10 cellular contexts compared by ENCODE assay signal in genomic region chr9:101384873-101385536, GRCh38. TPM values are rescaled to one million over a fixed set of nuclear protein-coding genes. Genes with fewer than 3 reads are reported as not detected.
DNase-seq lines count a peak whose midpoint lies in the region; ATAC-seq, FAIRE-seq and TF ChIP-seq lines count a peak whose summit lies in the region.
"Not testable (repeated sequence)": the region's sequence is repeated elsewhere in the genome, so short reads cannot be mapped to it uniquely, and the experiment has no call there.
"Had no signal": no experiment of that assay in that cellular context is flagged by ENCODE, and none has a peak within 500 bp of the region (broad histone marks: within the 10 kb centered on the region; RNA-seq: fewer than 3 reads in every experiment).

TSS of gene BAAT (minus strand) at chr9:101385006. CDS start at chr9:101371404, 13,602 bp downstream.

- not testable (repeated sequence) for FAIRE-seq in H1 (lab: Jason Lieb, UNC)

- POLR2A ChIA-PET in H1 (lab: Charles Lee; ENCODE audit: partially characterized antibody), result interaction anchor here (1.4 kb wide), 1 partner anchor 14 kb away, joined by 3 read pairs; the partner anchor contains the start of genes MRPL50 and ZNF189

- H3K23ac ChIP-seq in H1 (ENCODE audit: insufficient read length), result not testable (repeated sequence)

- not testable (repeated sequence) for H3K9me3 ChIP-seq in HUES48 (ENCODE audit: control insufficient read depth, insufficient read depth, low read length); hepatocyte (ENCODE audit: low read depth); liver (ENCODE audit: control insufficient read depth in 4 of 4, low read length in 3 of 4)
- H3K9me3 ChIP-seq in H1 (ENCODE audit: insufficient read depth in 2 of 2, low read depth in 1 of 2, low read length in 1 of 2) (peaks cover 6 to 14% of the 10 kb centered on the region in 2 experiments; a peak in 2 of 4 replicates), neural progenitor cell (ENCODE audit: low read depth) (peaks cover 18% of the 10 kb centered on the region)

- not testable (repeated sequence) for H3K9me2 ChIP-seq in GM23338 (ENCODE audit: insufficient read depth); hepatocyte (replicated peaks; ENCODE audit: insufficient read depth)

- H3K79me2 ChIP-seq in GM23338 (replicated peaks; ENCODE audit: insufficient read depth); H1 (ENCODE audit: control insufficient read depth in 1 of 2, insufficient read depth in 2 of 2, low read length in 2 of 2); hepatocyte; neural progenitor cell (ENCODE audit: low read depth): not testable (repeated sequence)

- H3F3A ChIP-seq in GM23338 (replicated peaks; ENCODE audit: low read depth), result not testable (repeated sequence)
- peaks cover 26% of the 10 kb centered on the region for H3F3A ChIP-seq in neural progenitor cell (ENCODE audit: low read depth)

- H4K20me1 ChIP-seq in GM23338 (replicated peaks; ENCODE audit: insufficient read depth); H1 (replicated peaks in 1 of 2; ENCODE audit: control insufficient read depth in 1 of 2, insufficient read depth in 2 of 2, low read length in 2 of 2); hepatocyte (ENCODE audit: insufficient read depth, poor library complexity, severe bottlenecking); neural progenitor cell (ENCODE audit: low read depth): not testable (repeated sequence)

- not testable (repeated sequence) for H3K4me1 ChIP-seq in GM23338 (ENCODE audit: insufficient read depth); H1 (replicated peaks in 1 of 4; ENCODE audit: control insufficient read depth in 3 of 4, insufficient read depth in 4 of 4, low read length in 3 of 4); hepatocyte (ENCODE audit: insufficient read depth); neural progenitor cell
- H3K4me1 ChIP-seq in HUES48 (ENCODE audit: control insufficient read depth, insufficient read depth, low read length), result peaks cover 15% of the 10 kb centered on the region
- H3K4me1 ChIP-seq in liver (ENCODE audit: control insufficient read depth in 4 of 4, insufficient read depth in 4 of 4, low read length in 3 of 4), result peaks cover 0 to 41% (median 25%) of the 10 kb centered on the region in 4 donors

- peak within 1 kb of the TSS; percentile 22 for H3K4me2 ChIP-seq in GM23338
- H3K4me2 ChIP-seq in H1 (ENCODE audit: insufficient read depth in 1 of 2, low read depth in 2 of 2, low read length in 2 of 2); hepatocyte; neural progenitor cell: not testable (repeated sequence)

- not testable (repeated sequence) for H3K23me2 ChIP-seq in H1 (ENCODE audit: low read depth, low read length)

- not testable (repeated sequence) for H3K4me3 Mint-ChIP-seq in GM23338; activated naive CD8-positive, alpha-beta T cell treated with anti-CD3 and anti-CD28 coated beads, Interleukin-2, amount 50 U/mL, for 24 hours
- H3K4me3 Mint-ChIP-seq in neural progenitor cell, result peak within 1 kb of the TSS; percentile 3

- H2BK5ac ChIP-seq in H1 (ENCODE audit: low read depth, low read length), result not testable (repeated sequence)

- H3K9me3 Mint-ChIP-seq in GM23338 (peaks cover 21% of the 10 kb centered on the region), neural progenitor cell (peaks cover 24% of the 10 kb centered on the region)
- peaks cover 11% of the 10 kb centered on the region for H3K9me3 Mint-ChIP-seq in activated naive CD8-positive, alpha-beta T cell treated with anti-CD3 and anti-CD28 coated beads, Interleukin-2, amount 50 U/mL, for 24 hours

- CTCF ChIA-PET in H1 (lab: Charles Lee; ENCODE audit: partially characterized antibody), result interaction anchor here (1.1 kb wide), 1 partner anchor 14 kb away, joined by 4 read pairs; no protein-coding TSS in a partner anchor

- not testable (repeated sequence) for H3K9ac ChIP-seq in HUES48 (ENCODE audit: low read depth, low read length); H1 (replicated peaks in 1 of 4; ENCODE audit: extremely low read depth in 1 of 4, low read depth in 3 of 4, low read length in 3 of 4); neural progenitor cell
- peak within 1 kb of the TSS; percentile 80 to 94 for H3K9ac ChIP-seq in liver (ENCODE audit: low read depth in 1 of 2, low read length in 2 of 2)

- H3K4me3 ChIP-seq in GM23338 (0 out of 2 replicates have a peak within 1 kb of the TSS, but pooled peaks have one; percentile 1), HUES48 (ENCODE audit: low read depth, low read length) (0 out of 2 replicates have a peak within 1 kb of the TSS, but pooled peaks have one; percentile 16), H1 (ENCODE audit: extremely low read depth in 1 of 4, insufficient read depth in 2 of 4, low read depth in 3 of 4, low read length in 4 of 4) (peak within 1 kb of the TSS in 1 of 4 experiments; percentile 2; a peak in 1 of 8 replicates), liver (ENCODE audit: low read depth in 1 of 3, low read length in 3 of 3) (peak within 1 kb of the TSS; percentile 43 to 91 (median 64))
- not testable (repeated sequence) for H3K4me3 ChIP-seq in hepatocyte, neural progenitor cell

- TF ChIP-seq EP300 in H1 (IDR thresholded peaks at IDR 0.05; ENCODE audit: borderline replicate concordance in 1 of 2, low read depth in 2 of 2, low read length in 2 of 2), result peak in 1 of 2 experiments; percentile 83; a peak in 1 of 3 replicates

- peak; percentile 15 for DNase-seq in GM23338 (ENCODE audit: low spot score)
- DNase-seq in activated naive CD8-positive, alpha-beta T cell treated with anti-CD3 and anti-CD28 coated beads, Interleukin-2, amount 50 U/mL, for 24 hours; H1 (ENCODE audit: low read depth in 1 of 2, low spot score in 2 of 2); hepatocyte (ENCODE audit: low spot score); neural progenitor cell (ENCODE audit: low spot score): not testable (repeated sequence)

- not testable (repeated sequence) for H2AK5ac ChIP-seq in H1 (ENCODE audit: low read depth, low read length)

- TF ChIP-seq RAD21 in H1 (IDR thresholded peaks at IDR 0.05 in 1 of 2, conservative IDR thresholded peaks at IDR 0.05 in 1 of 2; ENCODE audit: low read depth in 2 of 2, low read length in 2 of 2), result not testable (repeated sequence)
- TF ChIP-seq RAD21 in liver (IDR thresholded peaks at IDR 0.05), result peak; percentile 19 to 38

- peak within 1 kb of the TSS; percentile 22; the same call in 1 of the 2 replicates for H3K27ac Mint-ChIP-seq in GM23338
- peak within 1 kb of the TSS; percentile 21 for H3K27ac Mint-ChIP-seq in activated naive CD8-positive, alpha-beta T cell treated with anti-CD3 and anti-CD28 coated beads, Interleukin-2, amount 50 U/mL, for 24 hours
- not testable (repeated sequence) for H3K27ac Mint-ChIP-seq in neural progenitor cell

- not testable (repeated sequence) for H4K8ac ChIP-seq in H1 (ENCODE audit: extremely low read depth, insufficient read depth, low read length)

- not testable (repeated sequence) for H3K27ac ChIP-seq in GM23338 (ENCODE audit: low read depth); HUES48 (ENCODE audit: low read depth, low read length); H1 (ENCODE audit: low read depth, low read length); hepatocyte; neural progenitor cell
- H3K27ac ChIP-seq in liver (ENCODE audit: low read depth in 1 of 2, low read length in 2 of 2), result peak within 1 kb of the TSS; percentile 52 to 83

- TF ChIP-seq POLR2A in H1 (IDR thresholded peaks at IDR 0.05; ENCODE audit: control extremely low read depth in 1 of 2, low read depth in 2 of 2, low read length in 2 of 2), result not testable (repeated sequence)

- TF ChIP-seq CTCF in GM23338 (conservative IDR thresholded peaks at IDR 0.05; ENCODE audit: low read depth in 2 of 2); H1 (IDR thresholded peaks at IDR 0.05; ENCODE audit: control extremely low read depth in 1 of 3, insufficient read depth in 1 of 3, low read depth in 1 of 3, low read length in 3 of 3); hepatocyte (IDR thresholded peaks at IDR 0.05; ENCODE audit: poor library complexity); liver (IDR thresholded peaks at IDR 0.05; ENCODE audit: low read depth, low read length, missing input control); neural progenitor cell (IDR thresholded peaks at IDR 0.05): not testable (repeated sequence)

- not testable (repeated sequence) for H3K27me3 Mint-ChIP-seq in GM23338 (ENCODE audit: insufficient read depth, low read depth, poor library complexity); activated naive CD8-positive, alpha-beta T cell treated with anti-CD3 and anti-CD28 coated beads, Interleukin-2, amount 50 U/mL, for 24 hours; neural progenitor cell (ENCODE audit: insufficient read depth, low read depth)

- H3K36me3 Mint-ChIP-seq in GM23338 (ENCODE audit: low read depth) (peaks cover 49% of the 10 kb centered on the region), neural progenitor cell (peaks cover 37% of the 10 kb centered on the region)
- peaks cover 36% of the 10 kb centered on the region for H3K36me3 Mint-ChIP-seq in activated naive CD8-positive, alpha-beta T cell treated with anti-CD3 and anti-CD28 coated beads, Interleukin-2, amount 50 U/mL, for 24 hours (ENCODE audit: low read depth)

- 89% methylated on average over 11 of the region's 11 CpGs; no CpG with 5 or more reads in 1 of the 2 experiments for WGBS in H1 (ENCODE audit: extremely low coverage in 1 of 2, insufficient coverage in 1 of 2, insufficient read length in 1 of 2, insufficient replicate concordance in 2 of 2, low coverage in 1 of 2, low lambda C conversion rate in 2 of 2, missing lambda C conversion rate in 1 of 2), 2 experiments
- 95% methylated on average over 11 of the region's 11 CpGs for WGBS in hepatocyte (ENCODE audit: low lambda C conversion rate, missing lambda C conversion rate)
- WGBS in liver, result 60% methylated on average over 11 of the region's 11 CpGs

- not testable (repeated sequence) for H2AFZ ChIP-seq in GM23338; H1 (ENCODE audit: low read length); hepatocyte; neural progenitor cell (replicated peaks)

- H4K5ac ChIP-seq in H1 (ENCODE audit: insufficient read length, low read depth, low read length), result peak within 1 kb of the TSS; percentile 62

- not testable (repeated sequence) for H2BK20ac ChIP-seq in H1 (ENCODE audit: low read length)

- H3K4ac ChIP-seq in H1 (replicated peaks; ENCODE audit: insufficient read length, low read depth, low read length), result not testable (repeated sequence)

- not testable (repeated sequence) for H3K79me1 ChIP-seq in H1 (ENCODE audit: low read depth, low read length)

- H4K91ac ChIP-seq in H1 (replicated peaks; ENCODE audit: insufficient read length, low read length), result not testable (repeated sequence)

- not testable (repeated sequence) for H3K14ac ChIP-seq in H1 (ENCODE audit: insufficient read length)

- not testable (repeated sequence) for ATAC-seq in GM23338; activated naive CD8-positive, alpha-beta T cell treated with anti-CD3 and anti-CD28 coated beads, Interleukin-2, amount 50 U/mL, for 24 hours

- H3K4me1 Mint-ChIP-seq in GM23338, result peaks cover 18% of the 10 kb centered on the region; the same call in 2 of the 3 replicates
- H3K4me1 Mint-ChIP-seq in activated naive CD8-positive, alpha-beta T cell treated with anti-CD3 and anti-CD28 coated beads, Interleukin-2, amount 50 U/mL, for 24 hours; neural progenitor cell: not testable (repeated sequence)

- not testable (repeated sequence) for H2BK12ac ChIP-seq in H1 (ENCODE audit: low read depth, low read length)

- not testable (repeated sequence) for H3K56ac ChIP-seq in H1 (replicated peaks; ENCODE audit: insufficient read length, low read depth, low read length)

- not testable (repeated sequence) for H3K18ac ChIP-seq in H1 (ENCODE audit: extremely low read depth, low read length)

- H2BK120ac ChIP-seq in H1 (replicated peaks; ENCODE audit: low read depth, low read length), result not testable (repeated sequence)

- peaks cover 24% of the 10 kb centered on the region for H3K36me3 ChIP-seq in GM23338 (ENCODE audit: insufficient read depth)
- H3K36me3 ChIP-seq in HUES48 (ENCODE audit: control insufficient read depth, insufficient read depth, low read length), result peaks cover 39% of the 10 kb centered on the region
- peaks cover 0 to 32% (median 4%) of the 10 kb centered on the region in 4 experiments; a peak in 4 of 8 replicates for H3K36me3 ChIP-seq in H1 (ENCODE audit: control insufficient read depth in 2 of 4, insufficient read depth in 4 of 4, low read length in 3 of 4)
- H3K36me3 ChIP-seq in hepatocyte (replicated peaks; ENCODE audit: insufficient read depth, low read depth), result not testable (repeated sequence)
- peaks cover 0 to 19% (median 12%) of the 10 kb centered on the region in 4 donors for H3K36me3 ChIP-seq in liver (ENCODE audit: control insufficient read depth in 4 of 4, insufficient read depth in 3 of 4, low read depth in 1 of 4, low read length in 3 of 4)
- peaks cover 24% of the 10 kb centered on the region for H3K36me3 ChIP-seq in neural progenitor cell

- not testable (repeated sequence) for H3K27me3 ChIP-seq in GM23338 (ENCODE audit: insufficient read depth); HUES48 (ENCODE audit: control insufficient read depth, insufficient read depth, low read length); H1 (replicated peaks in 1 of 4; ENCODE audit: control insufficient read depth in 3 of 4, extremely low read depth in 1 of 4, insufficient read depth in 3 of 4, low read length in 3 of 4); hepatocyte; liver (ENCODE audit: control insufficient read depth in 4 of 4, insufficient read depth in 4 of 4, low read length in 3 of 4); neural progenitor cell

- H2BK15ac ChIP-seq in H1 (ENCODE audit: low read length), result not testable (repeated sequence)

RNA-seq across cellular contexts. Expression of gene BAAT, which starts in this region (rescaled TPM):
- total RNA-seq in GM23338 (2014; rRNA removed; shearing (Covaris generic)), result 0.14 and 0.58 TPM in 2 replicates
- polyA plus RNA-seq in GM23338 (2016; fragmentation: Nextera tagmentation; extraction: Ambion mirVana), result 0.08 and 0.12 TPM in 2 replicates
- 0.17 TPM in 1 of 2 replicates, not detected in the other for total RNA-seq in H1 (2021; fragmentation: NEBNext Ultra II Directional; extraction: Animal tissue kit (Norgen Biotek cat#: 25700))
- polyA plus RNA-seq in H1 (2011; rRNA removed), result 0.08 and 0.09 TPM in 2 replicates
- polyA plus RNA-seq in H1 (2011; cell fraction: cytosol; rRNA removed), result 0.12 TPM
- polyA plus RNA-seq in H1 (2011; cell fraction: nucleus; rRNA removed), result 0.13 TPM
- 0.10 to 0.15 TPM (median 0.11 TPM) in 3 of 4 replicates, not detected in the other for polyA plus RNA-seq in H1 (2012, experiment 1 of 2)
- not detected for polyA plus RNA-seq in H1 (2012, experiment 2 of 2)
- polyA plus RNA-seq in H1 (2013, experiment 1 of 2), result 0.16 TPM
- polyA plus RNA-seq in H1 (2013, experiment 2 of 2), result 0.17 TPM
- 0.19 and 0.20 TPM in 2 replicates for polyA minus RNA-seq in H1 (2011; rRNA and poly(A)+ RNA removed)
- polyA minus RNA-seq in H1 (2011; cell fraction: cytosol; rRNA and poly(A)+ RNA removed), result not detected
- polyA minus RNA-seq in H1 (2011; cell fraction: nucleus; rRNA and poly(A)+ RNA removed), result 0.50 TPM
- total RNA-seq in hepatocyte, result 41.8 and 45.2 TPM in 2 replicates
- 13.8 and 19.8 TPM in 2 replicates for polyA plus RNA-seq in hepatocyte
- total RNA-seq in liver, result 100 to 1,000 TPM in 1 of 2 donors, 10 to 100 TPM in 1; 31.9 to 167 TPM
- polyA plus RNA-seq in liver, result 100 to 1,000 TPM; 136 to 275 TPM
- total RNA-seq in neural progenitor cell (ENCODE audit: low replicate concordance), result 0.09 and 0.15 TPM in 2 replicates
- total RNA-seq: CD4-positive, alpha-beta T cell; H4 had no signal
- polyA plus RNA-seq: BJ had no signal

Comparison
In these comparisons a context has a peak if more than half of its experiments do, and no peak if none do; other contexts are left out.
1. RNA of gene BAAT (total RNA-seq): 31.9 to 167 TPM in liver and 41.8 to 45.2 TPM in hepatocyte; 0.17 TPM in H1, 0.14 to 0.58 TPM in GM23338 and 0.09 to 0.15 TPM in neural progenitor cell; every median in the first group is over 10 times any median in the second.
2. RNA of gene BAAT (polyA plus RNA-seq): 136 to 275 TPM in liver and 13.8 to 19.8 TPM in hepatocyte; 0.08 to 0.17 TPM in H1 and 0.08 to 0.12 TPM in GM23338; every median in the first group is over 10 times any median in the second.
3. Peak in DNase-seq, H3K4me3 ChIP-seq and H3K4me2 ChIP-seq in GM23338; RNA of the gene not detected or under 1 TPM.